9 cellular contexts compared by ENCODE assay signal in genomic region chr19:15125232-15126067, GRCh38. TPM values are rescaled to one million over a fixed set of nuclear protein-coding genes. Genes with fewer than 3 reads are reported as not detected.
DNase-seq lines count a peak whose midpoint lies in the region; ATAC-seq, FAIRE-seq and TF ChIP-seq lines count a peak whose summit lies in the region.
"Had no signal": no experiment of that assay in that cellular context is flagged by ENCODE, and none has a peak within 500 bp of the region (broad histone marks: within the 10 kb centered on the region; RNA-seq: fewer than 3 reads in every experiment).

No MANE protein-coding gene starts in this region.

- H3K36me3 ChIP-seq in bronchial epithelial cell (ENCODE audit: control insufficient read depth, insufficient read depth, low read length) = peaks cover 6% of the 10 kb centered on the region

- H3K27me3 ChIP-seq in bronchial epithelial cell (ENCODE audit: control insufficient read depth, insufficient read depth, low read length) = no peaks in the 10 kb centered on the region

- H3K4me3 ChIP-seq in WI38 (ENCODE audit: low read depth, low read length) = peak overlapping the region; percentile 87
- peak overlapping the region; percentile 99 for H3K4me3 ChIP-seq in bronchial epithelial cell (ENCODE audit: low read depth, low read length)
- peak overlapping the region; percentile 64 to 87 (median 69) for H3K4me3 ChIP-seq in skin epidermis

- peak; percentile 100 for DNase-seq in AG08396 (ENCODE audit: low spot score)
- DNase-seq in NCI-H2227 (lab: John Stamatoyannopoulos, UW; ENCODE audit: unreplicated experiment) = peak; percentile 97
- DNase-seq in bronchial epithelial cell (ENCODE audit: low read depth) = peak; percentile 92
- DNase-seq in iPS-NIHi11 (ENCODE audit: low spot score) = peak; percentile 98

- no peak for FAIRE-seq in bronchial epithelial cell (lab: Jason Lieb, UNC)

- H3K27ac ChIP-seq in skin epidermis = peak overlapping the region; percentile 18 to 97 (median 91)

- TF ChIP-seq CTCF in WI38 (IDR thresholded peaks at IDR 0.05; ENCODE audit: low read depth, low read length) = no peak
- TF ChIP-seq CTCF in bronchial epithelial cell (IDR thresholded peaks at IDR 0.05; ENCODE audit: insufficient read depth, low read length, severe bottlenecking) = peak; percentile 6

- ATAC-seq in GM18909 (IDR thresholded peaks at IDR 0.05; ENCODE audit: poor library complexity, unreplicated experiment) (peak; percentile 89), HG03159 (IDR thresholded peaks at IDR 0.05; ENCODE audit: unreplicated experiment) (peak; percentile 92)

RNA-seq across cellular contexts. Expression of gene SYDE1, which starts 18.2 kb away (rescaled TPM):
- total RNA-seq in bronchial epithelial cell = 0.53 and 0.64 TPM in 2 replicates

RNA-seq across cellular contexts. Expression of gene OR1I1, which starts 43.4 kb away (rescaled TPM):
- not detected in 2 replicates for total RNA-seq in bronchial epithelial cell
- total RNA-seq: T-helper 1 cell treated with Interleukin-12 subunit alpha and Interleukin-12 subunit beta and Interleukin-4 antibody, amounts not matched to agents 30 ng/mL and 1 ng/mL, for 36 hours had no signal

Comparison
In these comparisons a context has a peak if more than half of its experiments do, and no peak if none do; other contexts are left out.
1. Peak in every context shown above with its lines: DNase-seq, ATAC-seq, H3K4me3 ChIP-seq and H3K27ac ChIP-seq.